In the genomic region with DNA sequence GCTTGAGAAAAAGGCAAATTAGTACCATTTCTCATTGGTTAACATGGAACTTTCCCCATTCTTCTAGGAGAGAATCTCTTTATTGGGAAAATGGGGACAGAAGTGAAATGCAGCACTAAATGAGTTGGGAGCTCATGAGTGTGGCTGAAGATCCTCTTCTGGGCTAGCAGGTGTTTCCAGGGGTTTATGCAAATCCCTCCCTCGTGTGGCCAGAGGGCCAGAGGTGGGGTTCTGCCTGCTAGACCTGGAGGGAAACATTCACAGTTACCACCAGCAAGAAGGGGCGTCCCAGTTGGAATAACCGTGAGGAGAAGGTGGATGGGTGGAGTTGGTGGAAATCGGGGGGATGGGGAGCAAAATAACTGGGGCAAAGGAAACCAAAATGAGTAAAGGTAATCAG, we compare ENCODE assay signal across 24 cellular contexts.
"Had no signal": no experiment of that assay in that cellular context is flagged by ENCODE, and none has a peak within 500 bp of the region (broad histone marks: within the 10 kb centered on the region; RNA-seq: fewer than 3 reads in every experiment).

No MANE protein-coding gene starts in this region.

- DNase-seq: activated CD4-positive, alpha-beta memory T cell treated with anti-CD3 and anti-CD28 coated beads for 36 hours; activated CD4-positive, alpha-beta T cell treated with anti-CD3 and anti-CD28 coated beads, Interleukin-2, amount 10 ng/mL, durations not matched to agents 7 days and 5 days; activated CD4-positive, CD25-positive, alpha-beta regulatory T cell; activated CD8-positive, alpha-beta memory T cell treated with anti-CD3 and anti-CD28 coated beads for 24 hours; activated gamma-delta T cell; activated naive CD4-positive, alpha-beta T cell treated with anti-CD3 and anti-CD28 coated beads, Interleukin-2, amount 10 ng/mL, durations not matched to agents 7 days and 5 days; activated naive CD8-positive, alpha-beta T cell treated with anti-CD3 and anti-CD28 coated beads for 36 hours; activated T-cell treated with anti-CD3 and anti-CD28 coated beads, Interleukin-2, amount 50 U/mL, for 4 hours; caudate nucleus; colonic mucosa; NCI-H1105; NCI-H1436; NCI-H187; NCI-H2081 treated with DMSO at 0.1 percent for 48 hours; NCI-H446; NCI-H524; NCI-H82; SHP77 treated with DMSO at 0.1 percent for 48 hours; T-cell; T-helper 2 cell had no signal

- H3K4me3 ChIP-seq: breast epithelium, colonic mucosa had no signal

- H3K27me3 ChIP-seq: breast epithelium, colonic mucosa had no signal

- H3K36me3 ChIP-seq: breast epithelium, colonic mucosa had no signal

- H3K4me1 ChIP-seq: breast epithelium, colonic mucosa had no signal

- H3K27ac ChIP-seq: breast epithelium, colonic mucosa, KMS-11, VCaP had no signal

- H3K4me2 ChIP-seq: KMS-11 had no signal

- H3K9me3 ChIP-seq: breast epithelium, colonic mucosa had no signal

- H3K9ac ChIP-seq: KMS-11 had no signal

- ATAC-seq: activated T-cell treated with anti-CD3 and anti-CD28 coated beads, Interleukin-2, amount 50 U/mL, for 4 hours; PC-3; T-cell had no signal
